Comparison of ENCODE assay signal across 8 cellular contexts in the genomic region with DNA sequence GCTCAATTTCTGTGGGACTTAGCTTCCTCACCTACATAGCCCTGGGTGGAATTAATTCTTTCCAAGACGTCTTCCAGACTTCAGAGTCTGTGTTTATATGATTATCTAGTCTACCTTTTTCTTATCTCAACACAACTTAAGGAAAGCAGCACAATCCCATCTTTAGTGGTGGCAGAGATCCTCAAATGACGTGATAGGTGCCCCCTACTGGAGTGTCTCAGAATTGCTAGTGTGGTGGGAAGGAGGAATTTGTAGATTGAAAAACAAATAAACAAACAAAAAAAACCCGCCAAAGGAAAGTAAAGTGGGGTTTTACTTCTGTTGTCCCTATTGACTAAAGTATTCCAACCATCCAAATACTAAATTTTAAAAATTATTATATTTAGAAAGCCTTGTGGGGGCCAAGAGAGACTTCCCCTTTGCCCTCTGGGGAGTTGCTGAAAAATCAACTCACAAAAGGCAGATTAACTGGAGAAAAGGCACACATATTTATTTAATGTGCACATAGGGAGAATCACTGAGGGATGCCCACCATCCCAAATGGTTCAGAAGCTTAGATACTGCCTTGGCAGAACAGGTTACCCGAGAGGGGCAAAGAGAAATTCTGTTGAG.
DNase-seq lines count a peak whose midpoint lies in the region; ATAC-seq and TF ChIP-seq lines count a peak whose summit lies in the region.

No MANE protein-coding gene starts in this region.

- in situ Hi-C loops in mammary epithelial cell (cut with MboI; ENCODE audit: low sequenced_read_pairs in 2 of 2) = loop anchor here in 1 of 2 donors (25.0 kb wide), 1 partner anchor 432 kb away; no protein-coding TSS in a partner anchor

- no peaks in the 10 kb centered on the region for H3K4me1 ChIP-seq in Peyer's patch
- peaks cover 3% of the 10 kb centered on the region for H3K4me1 ChIP-seq in mammary epithelial cell (ENCODE audit: insufficient read depth, low read length)
- H3K4me1 ChIP-seq in upper lobe of right lung = no peaks in the 10 kb centered on the region

- peak; percentile 71 for ATAC-seq in upper lobe of right lung

- no peak overlapping the region for H3K27ac ChIP-seq in Peyer's patch
- no peak overlapping the region for H3K27ac ChIP-seq in mammary epithelial cell (ENCODE audit: insufficient read depth, low read depth, low read length)
- H3K27ac ChIP-seq in upper lobe of right lung = no peak overlapping the region

- no peak for TF ChIP-seq POLR2A in Peyer's patch (IDR thresholded peaks at IDR 0.05)

- intact Hi-C loops in mammary epithelial cell (cut with micrococcal nuclease) (loop anchor here (2.0 to 5.0 kb wide), 2 partner anchors 153 to 442 kb away; no protein-coding TSS in a partner anchor), upper lobe of right lung (cut with DNase I) (no loop called here)

- peak in 5 of 6 experiments; percentile 13 to 78 (median 73) for TF ChIP-seq CTCF in Peyer's patch (IDR thresholded peaks at IDR 0.05)
- TF ChIP-seq CTCF in mammary epithelial cell (conservative IDR thresholded peaks at IDR 0.05 in 1 of 2, IDR thresholded peaks at IDR 0.05 in 1 of 2; ENCODE audit: extremely low read depth in 1 of 2, insufficient read depth in 1 of 2, low read depth in 1 of 2, low read length in 2 of 2) = peak; percentile 73 to 74
- TF ChIP-seq CTCF in upper lobe of right lung (IDR thresholded peaks at IDR 0.05) = peak; percentile 77

- no peak overlapping the region for H3K4me2 ChIP-seq in mammary epithelial cell (ENCODE audit: insufficient read depth, low read depth, low read length)

- dilution Hi-C loops in mammary epithelial cell (cut with HindIII; ENCODE audit: low sequenced_read_pairs) = no loop called here

- H3K79me2 ChIP-seq in mammary epithelial cell (ENCODE audit: insufficient read depth, low read length) = no peaks in the 10 kb centered on the region

- peak; percentile 8 for DNase-seq in SKM-1 treated with dmso at 0.1 percent for 144 hours (lab: John Stamatoyannopoulos, UW; ENCODE audit: unreplicated experiment)
- DNase-seq in SKM-1 (lab: John Stamatoyannopoulos, UW; ENCODE audit: unreplicated experiment) = no peak
- DNase-seq in Peyer's patch = peak in 1 of 3 donors; percentile 71
- DNase-seq in mammary epithelial cell = no peak
- peak; percentile 23 for DNase-seq in midbrain (lab: John Stamatoyannopoulos, UW)
- DNase-seq in upper lobe of right lung = no peak
- no peak for DNase-seq in middle frontal gyrus (ENCODE audit: extremely low spot score, low spot score)
- no peak for DNase-seq in NCI-H2029 treated with DMSO at 0.1 percent for 48 hours (lab: John Stamatoyannopoulos, UW)

- CTCF ChIA-PET in mammary epithelial cell (lab: Charles Lee; ENCODE audit: low non-redundant PET) = no interaction called here

- no peak overlapping the region for H3K4me3 ChIP-seq in Peyer's patch
- no peak overlapping the region for H3K4me3 ChIP-seq in mammary epithelial cell (replicated peaks in 1 of 3; ENCODE audit: insufficient read depth in 1 of 3, low read depth in 2 of 3, low read length in 3 of 3)
- H3K4me3 ChIP-seq in upper lobe of right lung = no peak overlapping the region

- no peak overlapping the region for H3K9ac ChIP-seq in mammary epithelial cell (ENCODE audit: insufficient read depth, low read length)

- no peaks in the 10 kb centered on the region for H3K27me3 ChIP-seq in Peyer's patch
- no peaks in the 10 kb centered on the region for H3K27me3 ChIP-seq in mammary epithelial cell (ENCODE audit: insufficient read depth, low read length)
- H3K27me3 ChIP-seq in upper lobe of right lung = no peaks in the 10 kb centered on the region

- H3K9me3 ChIP-seq in Peyer's patch (no peaks in the 10 kb centered on the region), mammary epithelial cell (replicated peaks; ENCODE audit: insufficient read depth, low read length) (no peaks in the 10 kb centered on the region), upper lobe of right lung (no peaks in the 10 kb centered on the region)

- BruUV-seq in mammary epithelial cell (replicated peaks; lab: Mats Ljungman, UMichigan) = no TSS peak

- H3K36me3 ChIP-seq in Peyer's patch (no peaks in the 10 kb centered on the region), mammary epithelial cell (ENCODE audit: insufficient read depth, low read length) (no peaks in the 10 kb centered on the region), upper lobe of right lung (no peaks in the 10 kb centered on the region)

- H4K20me1 ChIP-seq in mammary epithelial cell (ENCODE audit: insufficient read depth, low read length) = no peaks in the 10 kb centered on the region

- 22% methylated on average over 4 of the region's 4 CpGs for WGBS in mammary epithelial cell (ENCODE audit: low coverage, missing lambda C conversion rate)

- no peak overlapping the region for H2AFZ ChIP-seq in mammary epithelial cell (ENCODE audit: low read depth, low read length)

Comparison
In these comparisons a context has a peak if more than half of its experiments do, and no peak if none do; other contexts are left out.
1. DNase-seq: peak in SKM-1 treated with dmso at 0.1 percent for 144 hours (single experiment) and midbrain (single experiment); none in SKM-1 (single experiment), mammary epithelial cell (single experiment), upper lobe of right lung (single experiment), middle frontal gyrus (single experiment) and NCI-H2029 treated with DMSO at 0.1 percent for 48 hours (single experiment).
2. Peak in every context shown above with its lines, with median percentiles within 50 percentile points of each other: CTCF ChIP-seq.